ENCODE assay signal across 1 cellular context in genomic region chr16:9090960-9091866, GRCh38.
A peak's percentile ranks its signal among the peaks of the same experiment; 100 is the strongest.
TF ChIP-seq lines count a peak whose summit lies in the region.

Gene HAPSTR1, plus strand, starts transcription at chr16:9091644. Its CDS starts 401 bp downstream, at chr16:9092045.

TF ChIP-seq in HepG2, 621 proteins besides CTCF, POLR2A, EP300 and RAD21 (continued from another document and continues in another):
- TF ChIP-seq TERF1 (CRISPR knock-in tag; IDR thresholded peaks at IDR 0.05) (0 out of 2 replicates have a peak, but pooled peaks have one; percentile 84), ZNF773 (CRISPR knock-in tag; IDR thresholded peaks at IDR 0.05; ENCODE audit: borderline replicate concordance) (peak; percentile 98), ZFP36 (IDR thresholded peaks at IDR 0.05; ENCODE audit: borderline replicate concordance, low read depth, low read length, partially characterized antibody) (no peak), ZNF770 (CRISPR knock-in tag; IDR thresholded peaks at IDR 0.05) (no peak), ZBTB4 (CRISPR knock-in tag; IDR thresholded peaks at IDR 0.05; ENCODE audit: borderline replicate concordance) (peak; percentile 50; the same call in 1 of the 2 replicates), ZNF777 (CRISPR knock-in tag; IDR thresholded peaks at IDR 0.05) (no peak; the same call in 1 of the 2 replicates), ZNF549 (CRISPR knock-in tag; IDR thresholded peaks at IDR 0.05) (no peak), ZFX (CRISPR knock-in tag; IDR thresholded peaks at IDR 0.05; ENCODE audit: low read depth) (peak; percentile 100), SMAD3 (CRISPR knock-in tag; IDR thresholded peaks at IDR 0.05) (no peak; the same call in 1 of the 2 replicates), MAF1 (CRISPR knock-in tag; IDR thresholded peaks at IDR 0.05; ENCODE audit: borderline replicate concordance) (no peak; the same call in 1 of the 2 replicates), RARA (CRISPR knock-in tag; IDR thresholded peaks at IDR 0.05) (peak; percentile 60), ZBTB1 (CRISPR knock-in tag; IDR thresholded peaks at IDR 0.05; ENCODE audit: borderline replicate concordance) (no peak), SOX6 (IDR thresholded peaks at IDR 0.05) (no peak), SOX6 (CRISPR knock-in tag; IDR thresholded peaks at IDR 0.05) (peak; percentile 58), BCL6 (CRISPR knock-in tag; IDR thresholded peaks at IDR 0.05) (peak; percentile 20), ZNF543 (CRISPR knock-in tag; IDR thresholded peaks at IDR 0.05) (peak; percentile 89), NFIC (IDR thresholded peaks at IDR 0.05; ENCODE audit: low read length) (no peak; the same call in 1 of the 2 replicates), ZBTB21 (CRISPR knock-in tag; IDR thresholded peaks at IDR 0.05) (no peak; the same call in 1 of the 2 replicates), ZBTB37 (CRISPR knock-in tag; IDR thresholded peaks at IDR 0.05) (no peak), MAFG (CRISPR knock-in tag; IDR thresholded peaks at IDR 0.05) (no peak), CENPX (CRISPR knock-in tag; IDR thresholded peaks at IDR 0.05) (no peak), E2F2 (CRISPR knock-in tag; IDR thresholded peaks at IDR 0.05; ENCODE audit: borderline replicate concordance) (peak; percentile 92; the same call in 1 of the 2 replicates), SKI (IDR thresholded peaks at IDR 0.05; ENCODE audit: partially characterized antibody) (peak; percentile 60), NFYB (CRISPR knock-in tag; IDR thresholded peaks at IDR 0.05) (peak; percentile 93), MLLT10 (CRISPR knock-in tag; IDR thresholded peaks at IDR 0.05) (no peak), HMGA1 (CRISPR knock-in tag; conservative IDR thresholded peaks at IDR 0.05) (no peak), KMT2A (CRISPR knock-in tag; IDR thresholded peaks at IDR 0.05) (peak; percentile 84), NFIB (CRISPR knock-in tag; IDR thresholded peaks at IDR 0.05; ENCODE audit: borderline replicate concordance) (no peak), RAD51 (IDR thresholded peaks at IDR 0.05; ENCODE audit: borderline replicate concordance) (peak; percentile 97), KDM4B (CRISPR knock-in tag; IDR thresholded peaks at IDR 0.05) (0 out of 2 replicates have a peak, but pooled peaks have one; percentile 33), AGO1 (IDR thresholded peaks at IDR 0.05; ENCODE audit: low read depth, low read length, poor library complexity, severe bottlenecking) (peak; percentile 55), MXD1 (CRISPR knock-in tag; IDR thresholded peaks at IDR 0.05) (peak; percentile 76), GPBP1L1 (CRISPR knock-in tag; IDR thresholded peaks at IDR 0.05) (no peak), ZNF12 (CRISPR knock-in tag; IDR thresholded peaks at IDR 0.05) (peak; percentile 58; the same call in 1 of the 2 replicates), ZBTB33 (CRISPR knock-in tag; IDR thresholded peaks at IDR 0.05) (peak; percentile 14; the same call in 1 of the 2 replicates), NAIF1 (CRISPR knock-in tag; IDR thresholded peaks at IDR 0.05; ENCODE audit: borderline replicate concordance) (no peak; the same call in 1 of the 2 replicates), PAF1 (CRISPR knock-in tag; IDR thresholded peaks at IDR 0.05) (no peak), TGIF2 (CRISPR knock-in tag; IDR thresholded peaks at IDR 0.05) (peak; percentile 91), HIVEP1 (CRISPR knock-in tag; IDR thresholded peaks at IDR 0.05) (no peak; the same call in 1 of the 2 replicates), ZNF501 (CRISPR knock-in tag; IDR thresholded peaks at IDR 0.05) (peak; percentile 93), POLR2G (IDR thresholded peaks at IDR 0.05; ENCODE audit: low read depth, low read length) (peak; percentile 100), PHF20 (CRISPR knock-in tag; IDR thresholded peaks at IDR 0.05) (peak; percentile 75), CEBPZ (IDR thresholded peaks at IDR 0.05; ENCODE audit: low read length) (no peak), GFI1 (CRISPR knock-in tag; IDR thresholded peaks at IDR 0.05; ENCODE audit: borderline replicate concordance) (no peak), RFXANK (CRISPR knock-in tag; IDR thresholded peaks at IDR 0.05) (peak; percentile 92; the same call in 1 of the 2 replicates)
